Comparison of ENCODE assay signal across 13 cellular contexts in the genomic region with DNA sequence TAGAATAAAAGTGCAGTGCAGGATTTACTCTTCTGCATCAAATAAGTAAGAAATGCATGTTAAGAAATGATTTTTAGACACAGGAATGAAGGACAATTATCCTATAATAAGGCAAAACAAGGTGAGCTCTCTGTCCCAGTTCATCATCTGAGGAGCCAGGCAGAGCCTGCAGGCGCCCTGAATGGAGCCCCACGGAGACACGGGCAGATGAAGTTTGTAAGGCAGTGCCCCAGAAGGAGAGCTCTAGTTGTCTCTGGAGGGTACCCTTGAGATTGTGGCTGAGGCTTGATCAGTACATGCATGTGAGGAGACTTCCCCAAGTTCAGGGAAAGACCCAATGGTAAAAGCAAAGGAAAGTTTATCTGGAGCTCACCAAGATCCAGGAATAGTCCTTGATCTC. TPM values are rescaled to one million over a fixed set of nuclear protein-coding genes. Genes with fewer than 3 reads are reported as not detected.
DNase-seq lines count a peak whose midpoint lies in the region; ATAC-seq and TF ChIP-seq lines count a peak whose summit lies in the region.
"Had no signal": no experiment of that assay in that cellular context is flagged by ENCODE, and none has a peak within 500 bp of the region (broad histone marks: within the 10 kb centered on the region; RNA-seq: fewer than 3 reads in every experiment).

No MANE protein-coding gene starts in this region.

- TF ChIP-seq CTCF in type B pancreatic cell (conservative IDR thresholded peaks at IDR 0.05) = no peak

- H3K27ac Mint-ChIP-seq in activated CD4-positive, alpha-beta T cell treated with anti-CD3 and anti-CD28 coated beads, Interleukin-2, amount 10 ng/mL, durations not matched to agents 7 days and 5 days = peak overlapping the region; percentile 22
- H3K27ac Mint-ChIP-seq in activated naive CD8-positive, alpha-beta T cell = peak overlapping the region; percentile 30
- H3K27ac Mint-ChIP-seq in activated naive CD8-positive, alpha-beta T cell treated with anti-CD3 and anti-CD28 coated beads, Interleukin-2, amount 50 U/mL, for 24 hours = no peak overlapping the region
- peak overlapping the region; percentile 85 for H3K27ac Mint-ChIP-seq in T-helper 17 cell
- H3K27ac Mint-ChIP-seq in naive thymus-derived CD8-positive, alpha-beta T cell = peak overlapping the region; percentile 47 to 98 (median 81)
- H3K27ac Mint-ChIP-seq in type B pancreatic cell = no peak overlapping the region

- no peaks in the 10 kb centered on the region for H3K9me3 ChIP-seq in T-helper 17 cell (ENCODE audit: control insufficient read depth, low read length, poor library complexity, severe bottlenecking)

- CTCF ChIA-PET in activated CD4-positive, alpha-beta T cell treated with anti-CD3 and anti-CD28 coated beads, Interleukin-2, amount 10 ng/mL, durations not matched to agents 7 days and 5 days (lab: Charles Lee) = no interaction called here

- no peak for ATAC-seq in activated naive CD8-positive, alpha-beta T cell treated with anti-CD3 and anti-CD28 coated beads, Interleukin-2, amount 50 U/mL, for 24 hours
- ATAC-seq in T-helper 17 cell = no peak
- ATAC-seq in naive thymus-derived CD8-positive, alpha-beta T cell = no peak
- ATAC-seq: K562 had no signal

- H3K9me3 Mint-ChIP-seq in activated CD4-positive, alpha-beta T cell treated with anti-CD3 and anti-CD28 coated beads, Interleukin-2, amount 10 ng/mL, durations not matched to agents 7 days and 5 days = no peaks in the 10 kb centered on the region
- no peaks in the 10 kb centered on the region for H3K9me3 Mint-ChIP-seq in activated naive CD8-positive, alpha-beta T cell (ENCODE audit: low read depth)
- no peaks in the 10 kb centered on the region for H3K9me3 Mint-ChIP-seq in activated naive CD8-positive, alpha-beta T cell treated with anti-CD3 and anti-CD28 coated beads, Interleukin-2, amount 50 U/mL, for 24 hours
- H3K9me3 Mint-ChIP-seq in naive thymus-derived CD8-positive, alpha-beta T cell = no peaks in the 10 kb centered on the region
- H3K9me3 Mint-ChIP-seq in type B pancreatic cell = no peaks in the 10 kb centered on the region

- H3K36me3 Mint-ChIP-seq in activated CD4-positive, alpha-beta T cell treated with anti-CD3 and anti-CD28 coated beads, Interleukin-2, amount 10 ng/mL, durations not matched to agents 7 days and 5 days (ENCODE audit: low read depth) = peaks cover 20% of the 10 kb centered on the region
- H3K36me3 Mint-ChIP-seq in activated naive CD8-positive, alpha-beta T cell = peaks cover 2% of the 10 kb centered on the region
- peaks cover 7% of the 10 kb centered on the region for H3K36me3 Mint-ChIP-seq in activated naive CD8-positive, alpha-beta T cell treated with anti-CD3 and anti-CD28 coated beads, Interleukin-2, amount 50 U/mL, for 24 hours (ENCODE audit: low read depth)
- H3K36me3 Mint-ChIP-seq in T-helper 17 cell (ENCODE audit: low read depth) (peaks cover 2% of the 10 kb centered on the region), type B pancreatic cell (no peaks in the 10 kb centered on the region)
- H3K36me3 Mint-ChIP-seq in naive thymus-derived CD8-positive, alpha-beta T cell = peaks cover 0 to 3% (median 0%) of the 10 kb centered on the region in 3 donors

- H3K4me3 Mint-ChIP-seq in activated CD4-positive, alpha-beta T cell treated with anti-CD3 and anti-CD28 coated beads, Interleukin-2, amount 10 ng/mL, durations not matched to agents 7 days and 5 days = no peak overlapping the region
- H3K4me3 Mint-ChIP-seq in activated naive CD8-positive, alpha-beta T cell = peak overlapping the region; percentile 33
- no peak overlapping the region for H3K4me3 Mint-ChIP-seq in activated naive CD8-positive, alpha-beta T cell treated with anti-CD3 and anti-CD28 coated beads, Interleukin-2, amount 50 U/mL, for 24 hours
- peak overlapping the region; percentile 82 for H3K4me3 Mint-ChIP-seq in T-helper 17 cell
- peak overlapping the region in 8 of 10 donors; percentile 3 to 81 (median 72) for H3K4me3 Mint-ChIP-seq in naive thymus-derived CD8-positive, alpha-beta T cell
- H3K4me3 Mint-ChIP-seq in type B pancreatic cell = no peak overlapping the region

- POLR2A ChIA-PET in activated CD4-positive, alpha-beta T cell treated with anti-CD3 and anti-CD28 coated beads, Interleukin-2, amount 10 ng/mL, durations not matched to agents 7 days and 5 days (lab: Charles Lee) = no interaction called here
- POLR2A ChIA-PET in naive thymus-derived CD8-positive, alpha-beta T cell (lab: Charles Lee) = interaction anchor here (0.9 to 7.9 kb wide), 3 partner anchors 34 to 92 kb away, joined by 3 to 68 read pairs (median 3); partner anchors contain the start of gene ATP10A

- no peaks in the 10 kb centered on the region for H3K27me3 Mint-ChIP-seq in activated CD4-positive, alpha-beta T cell treated with anti-CD3 and anti-CD28 coated beads, Interleukin-2, amount 10 ng/mL, durations not matched to agents 7 days and 5 days
- H3K27me3 Mint-ChIP-seq in activated naive CD8-positive, alpha-beta T cell = no peaks in the 10 kb centered on the region
- H3K27me3 Mint-ChIP-seq in activated naive CD8-positive, alpha-beta T cell treated with anti-CD3 and anti-CD28 coated beads, Interleukin-2, amount 50 U/mL, for 24 hours = no peaks in the 10 kb centered on the region
- no peaks in the 10 kb centered on the region for H3K27me3 Mint-ChIP-seq in T-helper 17 cell
- no peaks in the 10 kb centered on the region for H3K27me3 Mint-ChIP-seq in naive thymus-derived CD8-positive, alpha-beta T cell
- H3K27me3 Mint-ChIP-seq in type B pancreatic cell = peaks cover 9% of the 10 kb centered on the region

- peaks cover 68% of the 10 kb centered on the region for H3K4me1 Mint-ChIP-seq in activated CD4-positive, alpha-beta T cell treated with anti-CD3 and anti-CD28 coated beads, Interleukin-2, amount 10 ng/mL, durations not matched to agents 7 days and 5 days
- peaks cover 72% of the 10 kb centered on the region for H3K4me1 Mint-ChIP-seq in activated naive CD8-positive, alpha-beta T cell (ENCODE audit: low read depth)
- peaks cover 60% of the 10 kb centered on the region for H3K4me1 Mint-ChIP-seq in activated naive CD8-positive, alpha-beta T cell treated with anti-CD3 and anti-CD28 coated beads, Interleukin-2, amount 50 U/mL, for 24 hours
- H3K4me1 Mint-ChIP-seq in T-helper 17 cell = peaks cover 38% of the 10 kb centered on the region
- H3K4me1 Mint-ChIP-seq in naive thymus-derived CD8-positive, alpha-beta T cell = peaks cover 41 to 66% (median 64%) of the 10 kb centered on the region in 4 donors
- H3K4me1 Mint-ChIP-seq in type B pancreatic cell (ENCODE audit: unreplicated experiment) = peaks cover 13% of the 10 kb centered on the region

- DNase-seq in activated CD4-positive, alpha-beta T cell treated with anti-CD3 and anti-CD28 coated beads, Interleukin-2, amount 10 ng/mL, durations not matched to agents 7 days and 5 days = no peak
- DNase-seq in activated CD4-positive, alpha-beta T cell treated with anti-CD3 and anti-CD28 coated beads for 48 hours = no peak
- no peak for DNase-seq in activated naive CD8-positive, alpha-beta T cell treated with anti-CD3 and anti-CD28 coated beads, Interleukin-2, amount 50 U/mL, for 24 hours
- DNase-seq in T-helper 17 cell (no peak), NCI-H1694 (lab: John Stamatoyannopoulos, UW) (no peak), type B pancreatic cell (ENCODE audit: extremely low spot score, unreplicated experiment) (no peak)
- no peak for DNase-seq in naive thymus-derived CD8-positive, alpha-beta T cell
- DNase-seq: Calu3, DMS53, NCI-H1930, NCI-H526 treated with DMSO at 0.1 percent for 48 hours had no signal

RNA-seq across cellular contexts. Expression of gene ATP10A, which starts 50.3 kb away (rescaled TPM):
- total RNA-seq in activated CD4-positive, alpha-beta T cell treated with anti-CD3 and anti-CD28 coated beads, Interleukin-2, amount 10 ng/mL, durations not matched to agents 7 days and 5 days = 10 to 100 TPM; 57.9 to 62.4 TPM
- 10 to 100 TPM; 28.6 to 36.8 TPM for total RNA-seq in T-helper 17 cell
- 10 to 100 TPM; 55.2 to 59.1 TPM for total RNA-seq in naive thymus-derived CD8-positive, alpha-beta T cell
- 10 to 100 TPM in 1 of 3 donors, 1 to 10 TPM in 2; 5.2 to 18.1 (median 5.9) TPM for polyA plus RNA-seq in naive thymus-derived CD8-positive, alpha-beta T cell
- total RNA-seq in type B pancreatic cell (ENCODE audit: low replicate concordance) = 1.9 and 2.6 TPM in 2 replicates
- polyA plus RNA-seq: K562 had no signal

Comparison
In these comparisons a context has a peak if more than half of its experiments do, and no peak if none do; other contexts are left out.
1. H3K27ac Mint-ChIP-seq: peak in activated CD4-positive, alpha-beta T cell treated with anti-CD3 and anti-CD28 coated beads, Interleukin-2, amount 10 ng/mL, durations not matched to agents 7 days and 5 days (single experiment), activated naive CD8-positive, alpha-beta T cell (single experiment), T-helper 17 cell (single experiment) and naive thymus-derived CD8-positive, alpha-beta T cell (10 of 10); none in activated naive CD8-positive, alpha-beta T cell treated with anti-CD3 and anti-CD28 coated beads, Interleukin-2, amount 50 U/mL, for 24 hours (single experiment) and type B pancreatic cell (single experiment).
2. H3K4me3 Mint-ChIP-seq: peak in activated naive CD8-positive, alpha-beta T cell (single experiment), T-helper 17 cell (single experiment) and naive thymus-derived CD8-positive, alpha-beta T cell (8 of 10); none in activated CD4-positive, alpha-beta T cell treated with anti-CD3 and anti-CD28 coated beads, Interleukin-2, amount 10 ng/mL, durations not matched to agents 7 days and 5 days (single experiment), activated naive CD8-positive, alpha-beta T cell treated with anti-CD3 and anti-CD28 coated beads, Interleukin-2, amount 50 U/mL, for 24 hours (single experiment) and type B pancreatic cell (single experiment).